In the genomic region with DNA sequence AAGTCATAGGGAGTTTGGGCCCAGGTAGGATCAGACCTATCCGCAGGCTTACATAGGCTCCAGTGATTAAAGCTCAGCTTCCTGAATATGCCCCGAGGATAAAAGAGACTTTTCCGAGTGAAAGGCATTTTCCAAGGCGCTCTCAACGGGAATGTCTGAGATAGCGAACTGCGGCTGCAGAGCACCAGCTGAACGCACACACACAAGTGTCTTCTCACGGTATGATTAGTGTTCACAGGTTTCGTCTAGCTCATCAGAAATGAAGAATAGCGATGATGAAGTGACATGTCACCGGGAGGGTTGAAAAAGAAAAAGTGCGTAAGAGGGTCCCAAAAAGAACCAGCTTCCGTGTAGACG, we compare ENCODE assay signal across 8 cellular contexts. TPM values are rescaled to one million over a fixed set of nuclear protein-coding genes. Genes with fewer than 3 reads are reported as not detected.
DNase-seq lines count a peak whose midpoint lies in the region; ATAC-seq and TF ChIP-seq lines count a peak whose summit lies in the region.

No MANE protein-coding gene starts in this region.

- H3K27ac ChIP-seq in C4-2B (peak overlapping the region; percentile 85), HUES64 (ENCODE audit: low read depth, low read length) (no peak overlapping the region; the same call in 1 of the 2 replicates), breast epithelium (peak overlapping the region; percentile 87 to 92), lung (ENCODE audit: low read depth in 1 of 2, low read length in 1 of 2) (peak overlapping the region in 1 of 2 donors; percentile 9), uterus (peak overlapping the region; percentile 73 to 80)

- WGBS in HUES64, result 3% methylated on average over 15 of the region's 15 CpGs
- 6 to 8% methylated on average over 15 of the region's 15 CpGs for WGBS in lung, 2 donors

- H3K4me3 ChIP-seq in HUES64 (ENCODE audit: low read length), result peak overlapping the region; percentile 73
- H3K4me3 ChIP-seq in breast epithelium, result peak overlapping the region; percentile 71 to 83 (median 82)
- peak overlapping the region; percentile 17 for H3K4me3 ChIP-seq in lung
- peak overlapping the region; percentile 54 to 90 for H3K4me3 ChIP-seq in uterus

- ATAC-seq in GM19463 (IDR thresholded peaks at IDR 0.05; ENCODE audit: unreplicated experiment) (peak; percentile 20), lung (ENCODE audit: insufficient read depth, low FRiP score) (no peak)

- H3K4me1 ChIP-seq in HUES64 (ENCODE audit: insufficient read depth, low read length), result peaks cover 19% of the 10 kb centered on the region
- H3K4me1 ChIP-seq in breast epithelium, result peaks cover 0 to 5% of the 10 kb centered on the region in 2 donors
- no peaks in the 10 kb centered on the region for H3K4me1 ChIP-seq in lung (ENCODE audit: control insufficient read depth in 2 of 2, insufficient read depth in 2 of 2, low read length in 2 of 2)
- no peaks in the 10 kb centered on the region for H3K4me1 ChIP-seq in uterus

- H3K36me3 ChIP-seq in HUES64 (ENCODE audit: insufficient read depth, low read length), result no peaks in the 10 kb centered on the region
- H3K36me3 ChIP-seq in breast epithelium, result no peaks in the 10 kb centered on the region
- H3K36me3 ChIP-seq in lung (ENCODE audit: control insufficient read depth in 2 of 2, insufficient read depth in 2 of 2, low read length in 2 of 2), result no peaks in the 10 kb centered on the region
- no peaks in the 10 kb centered on the region for H3K36me3 ChIP-seq in uterus

- no peak for DNase-seq in breast epithelium (ENCODE audit: low spot score in 2 of 2)
- no peak for DNase-seq in lung (ENCODE audit: low spot score)
- DNase-seq in uterus, result no peak
- no peak for DNase-seq in GM20000 (ENCODE audit: low spot score)
- no peak for DNase-seq in CD1c-positive myeloid dendritic cell (ENCODE audit: extremely low spot score)

- H3K9ac ChIP-seq in HUES64 (ENCODE audit: low read depth, low read length), result peak overlapping the region; percentile 85

- TF ChIP-seq POLR2A in breast epithelium (IDR thresholded peaks at IDR 0.05), result no peak
- TF ChIP-seq POLR2A in uterus (IDR thresholded peaks at IDR 0.05), result no peak

- H3K9me3 ChIP-seq in HUES64 (ENCODE audit: insufficient read depth, low read depth, low read length) (no peaks in the 10 kb centered on the region), breast epithelium (no peaks in the 10 kb centered on the region), lung (ENCODE audit: control insufficient read depth in 2 of 2, insufficient read depth in 1 of 2, low read length in 1 of 2) (no peaks in the 10 kb centered on the region), uterus (no peaks in the 10 kb centered on the region)

- TF ChIP-seq CTCF in C4-2B (conservative IDR thresholded peaks at IDR 0.05), result no peak
- TF ChIP-seq CTCF in breast epithelium (IDR thresholded peaks at IDR 0.05), result no peak
- no peak for TF ChIP-seq CTCF in lung (IDR thresholded peaks at IDR 0.05; ENCODE audit: control extremely low read depth, extremely low read depth)
- no peak for TF ChIP-seq CTCF in uterus (IDR thresholded peaks at IDR 0.05)
- TF ChIP-seq CTCF in GM20000 (IDR thresholded peaks at IDR 0.05; ENCODE audit: extremely low read depth, missing control alignments), result no peak

- intact Hi-C loops in breast epithelium (cut with DNase I; ENCODE audit: low total_unique reads), result no loop called here
- intact Hi-C loops in uterus (cut with DNase I; ENCODE audit: low total_unique reads), result loop anchor here (5.0 kb wide), 1 partner anchor 209 kb away; no protein-coding TSS in a partner anchor

- H3K27me3 ChIP-seq in HUES64 (ENCODE audit: insufficient read depth, low read length), result no peaks in the 10 kb centered on the region
- no peaks in the 10 kb centered on the region for H3K27me3 ChIP-seq in breast epithelium
- no peaks in the 10 kb centered on the region for H3K27me3 ChIP-seq in lung (ENCODE audit: control insufficient read depth, insufficient read depth)
- no peaks in the 10 kb centered on the region for H3K27me3 ChIP-seq in uterus

RNA-seq across cellular contexts. Expression of a gene that starts 0.6 kb away (rescaled TPM):
- 18.4 TPM for polyA plus RNA-seq in HUES64 (2013, experiment 1 of 2)
- polyA plus RNA-seq in HUES64 (2013, experiment 2 of 2), result 18.1 TPM
- total RNA-seq in breast epithelium, result 10 to 100 TPM; 23.6 to 53.0 (median 33.5) TPM
- 10 to 100 TPM; 36.5 to 38.3 TPM for total RNA-seq in lung
- polyA plus RNA-seq in lung, result 10 to 100 TPM in 1 of 2 donors, 1 to 10 TPM in 1; 8.0 to 33.3 TPM
- total RNA-seq in uterus, result 10 to 100 TPM; 11.8 to 23.2 (median 17.1) TPM

Comparison
In these comparisons a context has a peak if more than half of its experiments do, and no peak if none do; other contexts are left out.
1. H3K4me3 ChIP-seq: peak in every context shown above with its lines; median percentile 82 in breast epithelium; 73 in HUES64; 72 in uterus; 17 in lung.